ENCODE assay signal across 8 cellular contexts in genomic region chr5:141811287-141812155, GRCh38.
DNase-seq lines count a peak whose midpoint lies in the region; ATAC-seq and TF ChIP-seq lines count a peak whose summit lies in the region.

No MANE protein-coding gene starts in this region.

- WGBS in ectodermal cell, 2 experiments = 3% methylated on average over 29 of the region's 29 CpGs

- H3K36me3 ChIP-seq in ectodermal cell (ENCODE audit: control insufficient read depth, insufficient read depth, low read length) = no peaks in the 10 kb centered on the region

- peak overlapping the region; percentile 73 for H3K4me3 Mint-ChIP-seq in nephron progenitor cell

- peak overlapping the region; percentile 18 for H3K4me3 ChIP-seq in ectodermal cell (ENCODE audit: insufficient read depth, low read depth, low read length)

- H3K9me3 Mint-ChIP-seq in nephron progenitor cell = no peaks in the 10 kb centered on the region

- H3K9me3 ChIP-seq in ectodermal cell (ENCODE audit: control insufficient read depth, low read length) = no peaks in the 10 kb centered on the region

- H3K27me3 Mint-ChIP-seq in nephron progenitor cell (ENCODE audit: low read depth, poor library complexity) = peaks cover 77% of the 10 kb centered on the region

- peaks cover 46% of the 10 kb centered on the region for H3K4me1 ChIP-seq in ectodermal cell (ENCODE audit: control insufficient read depth, insufficient read depth, low read length)

- H3K4me1 Mint-ChIP-seq in nephron progenitor cell = peaks cover 28% of the 10 kb centered on the region

- no peaks in the 10 kb centered on the region for H3K27me3 ChIP-seq in ectodermal cell (ENCODE audit: control insufficient read depth, insufficient read depth, low read length, poor library complexity, severe bottlenecking)

- no peak overlapping the region for H3K27ac ChIP-seq in VCaP
- H3K27ac ChIP-seq in ectodermal cell (ENCODE audit: insufficient read depth, low read depth, low read length, poor library complexity, severe bottlenecking) = no peak overlapping the region

- TF ChIP-seq CTCF in VCaP (conservative IDR thresholded peaks at IDR 0.05) (peak; percentile 58), nephron progenitor cell (IDR thresholded peaks at IDR 0.05) (peak; percentile 65)

- H3K36me3 Mint-ChIP-seq in nephron progenitor cell (ENCODE audit: low read depth) = no peaks in the 10 kb centered on the region

- ATAC-seq in left cardiac atrium (peak in 1 of 2 donors; percentile 24), Right ventricle myocardium inferior (no peak), HG03457 (IDR thresholded peaks at IDR 0.05; ENCODE audit: unreplicated experiment) (peak; percentile 54), GM18858 (IDR thresholded peaks at IDR 0.05; ENCODE audit: unreplicated experiment) (no peak)

- DNase-seq in left cardiac atrium (peak; percentile 35), Right ventricle myocardium inferior (ENCODE audit: missing footprints) (no peak), nephron progenitor cell (peak; percentile 68), kidney tubule cell (ENCODE audit: low spot score) (no peak)

- intact Hi-C loops in left cardiac atrium (cut with DNase I) (loop anchor here in 1 of 2 donors (5.0 kb wide), 2 partner anchors 66 to 109 kb away; partner anchors contain the start of gene PCDH1), Right ventricle myocardium inferior (cut with DNase I) (loop anchor here (5.0 kb wide), 1 partner anchor 36 kb away; no protein-coding TSS in a partner anchor)

- H3K27ac Mint-ChIP-seq in nephron progenitor cell = no peak overlapping the region

Comparison
In these comparisons a context has a peak if more than half of its experiments do, and no peak if none do; other contexts are left out.
1. DNase-seq: peak in left cardiac atrium (single experiment) and nephron progenitor cell (single experiment); none in Right ventricle myocardium inferior (single experiment) and kidney tubule cell (single experiment).